Comparison of ENCODE assay signal across 17 cellular contexts in the genomic region with DNA sequence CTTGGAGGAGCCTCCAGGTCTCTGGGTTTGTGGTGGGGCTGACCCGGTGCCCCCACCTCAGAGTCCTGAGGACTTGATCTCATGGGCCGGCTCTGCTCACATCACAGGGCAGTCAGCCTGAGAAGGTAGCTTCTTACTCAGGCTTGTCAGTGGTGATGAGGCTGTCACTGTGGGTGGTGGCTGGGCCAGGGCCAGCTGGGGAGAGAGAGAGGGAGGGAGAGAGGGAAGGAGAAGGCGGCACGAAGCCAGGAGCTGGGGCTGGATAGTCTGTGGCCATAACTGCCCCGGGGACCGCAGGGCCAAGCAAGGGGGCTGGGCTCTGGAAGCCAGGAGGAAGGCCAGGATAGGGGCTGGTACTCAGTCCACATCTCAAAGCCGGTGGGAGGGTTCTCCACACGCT. TPM values are rescaled to one million over a fixed set of nuclear protein-coding genes. Genes with fewer than 3 reads are reported as not detected.
A peak's percentile ranks its signal among the peaks of the same experiment; 100 is the strongest.
DNase-seq lines count a peak whose midpoint lies in the region; ATAC-seq and TF ChIP-seq lines count a peak whose summit lies in the region.
"Had no signal": no experiment of that assay in that cellular context is flagged by ENCODE, and none has a peak within 500 bp of the region (broad histone marks: within the 10 kb centered on the region; RNA-seq: fewer than 3 reads in every experiment).

No MANE protein-coding gene starts in this region.

- H3K27me3 ChIP-seq in SJCRH30, result peaks cover 49% of the 10 kb centered on the region

- H3K4me3 ChIP-seq in SJCRH30, result no peak overlapping the region
- H3K4me3 ChIP-seq in fibroblast of mammary gland (ENCODE audit: control insufficient read depth, low read depth, low read length), result no peak overlapping the region
- H3K4me3 ChIP-seq: colonic mucosa, K562 had no signal

- intact Hi-C loops in posterior cingulate gyrus (cut with DNase I) (loop anchor here (10.0 kb wide), 1 partner anchor 94 kb away; a partner anchor contains a TSS), sciatic nerve (cut with DNase I) (no loop called here)

- H3K36me3 ChIP-seq in SJCRH30, result no peaks in the 10 kb centered on the region
- H3K36me3 ChIP-seq: colonic mucosa had no signal

- no peak overlapping the region for H3K27ac ChIP-seq in SJCRH30
- H3K27ac ChIP-seq: 22Rv1, colonic mucosa had no signal

- no peak for ATAC-seq in sciatic nerve
- ATAC-seq: K562 had no signal

- DNase-seq in DMS 273 (lab: John Stamatoyannopoulos, UW; ENCODE audit: unreplicated experiment) (peak; percentile 44), DMS 273 treated with DMSO at 0.1 percent for 48 hours (lab: John Stamatoyannopoulos, UW) (no peak), SJCRH30 (peak; percentile 75 to 77), fibroblast of mammary gland (ENCODE audit: low read depth) (peak; percentile 35), posterior cingulate gyrus (peak in 9 of 10 donors; percentile 61 to 96 (median 74)), sciatic nerve (ENCODE audit: low spot score) (no peak), NCI-H2081 treated with DMSO at 0.1 percent for 48 hours (lab: John Stamatoyannopoulos, UW) (no peak)
- DNase-seq in activated T-cell treated with anti-CD3 and anti-CD28 coated beads, Interleukin-2, amount 50 U/mL, for 48 hours, result no peak
- DNase-seq: activated CD4-positive, alpha-beta T cell treated with anti-CD3 and anti-CD28 coated beads, Interleukin-2, amount 10 ng/mL, durations not matched to agents 24 days and 14 days; activated T-cell treated with anti-CD3 and anti-CD28 coated beads, Interleukin-2, amount 50 U/mL, for 24 hours; CD4-positive, alpha-beta T cell; colonic mucosa; NCI-H1436 treated with DMSO at 0.1 percent for 48 hours; NCI-H748 treated with DMSO at 0.1 percent for 48 hours; stimulated activated CD4-positive, alpha-beta T cell treated with anti-CD3 and anti-CD28 coated beads, Interleukin-15, amount 100 ng/mL, for 24 hours had no signal

- TF ChIP-seq CTCF in fibroblast of mammary gland (conservative IDR thresholded peaks at IDR 0.05; ENCODE audit: control insufficient read depth, insufficient read depth, low read depth, low read length), result no peak

- no peaks in the 10 kb centered on the region; the same call in 1 of the 2 replicates for H3K4me1 ChIP-seq in SJCRH30
- H3K4me1 ChIP-seq: colonic mucosa had no signal

- H3K9me3 ChIP-seq in SJCRH30 (replicated peaks), result no peaks in the 10 kb centered on the region
- H3K9me3 ChIP-seq: colonic mucosa had no signal

RNA-seq across cellular contexts. Expression of a gene that starts 6.5 kb away (rescaled TPM):
- total RNA-seq in SJCRH30 (2014; rRNA removed; shearing (Covaris generic)), result 0.15 and 0.26 TPM in 2 replicates
- total RNA-seq in sciatic nerve, result 3.2 TPM

Comparison
In these comparisons a context has a peak if more than half of its experiments do, and no peak if none do; other contexts are left out.
1. DNase-seq: peak in DMS 273 (single experiment), SJCRH30 (2 of 2), fibroblast of mammary gland (single experiment) and posterior cingulate gyrus (9 of 10); none in DMS 273 treated with DMSO at 0.1 percent for 48 hours (single experiment), sciatic nerve (single experiment), NCI-H2081 treated with DMSO at 0.1 percent for 48 hours (single experiment) and activated T-cell treated with anti-CD3 and anti-CD28 coated beads, Interleukin-2, amount 50 U/mL, for 48 hours (0 of 2).